8 cellular contexts compared by ENCODE assay signal in genomic region chr6:31728767-31729514, GRCh38. TPM values are rescaled to one million over a fixed set of nuclear protein-coding genes. Genes with fewer than 3 reads are reported as not detected.
A peak's percentile ranks its signal among the peaks of the same experiment; 100 is the strongest.
DNase-seq lines count a peak whose midpoint lies in the region; ATAC-seq and TF ChIP-seq lines count a peak whose summit lies in the region.

TSS of gene DDAH2 (minus strand) at chr6:31729299. CDS start at chr6:31729161, 138 bp downstream.

- DNase-seq in H4 (ENCODE audit: low spot score) (no peak), fibroblast of the aortic adventitia (ENCODE audit: low read depth) (no peak), osteoblast (ENCODE audit: insufficient read length, low spot score, missing footprints) (peak; percentile 91), iPS-NIHi7 (ENCODE audit: extremely low spot score) (no peak), medulla oblongata (ENCODE audit: extremely low spot score) (no peak)
- DNase-seq in stimulated activated CD4-positive, alpha-beta T cell treated with anti-CD3 and anti-CD28 coated beads, Interleukin-2, amount 100 ng/mL, for 24 hours: no peak

- H3K4me1 ChIP-seq in osteoblast (ENCODE audit: insufficient read depth, low read length): peaks cover 18% of the 10 kb centered on the region

- peaks cover 40% of the 10 kb centered on the region for H3K36me3 Mint-ChIP-seq in T-helper 1 cell treated with Interleukin-12 subunit alpha and Interleukin-12 subunit beta and Interleukin-4 antibody, amounts not matched to agents 30 μg/mL and 1 μg/mL, for 36 hours (ENCODE audit: low read depth)

- H4K20me1 ChIP-seq in osteoblast (ENCODE audit: insufficient read depth, low read length): peaks cover 18% of the 10 kb centered on the region

- H3K4me3 ChIP-seq in fibroblast of the aortic adventitia (ENCODE audit: low read depth, low read length) (peak within 1 kb of the TSS; percentile 93), osteoblast (ENCODE audit: insufficient read depth, low read length) (peak within 1 kb of the TSS; percentile 92)

- H3K27me3 Mint-ChIP-seq in T-helper 1 cell treated with Interleukin-12 subunit alpha and Interleukin-12 subunit beta and Interleukin-4 antibody, amounts not matched to agents 30 μg/mL and 1 μg/mL, for 36 hours (ENCODE audit: low read depth): no peaks in the 10 kb centered on the region

- H3K4me2 ChIP-seq in osteoblast (ENCODE audit: insufficient read depth, low read length): peak within 1 kb of the TSS; percentile 91

- H3K79me2 ChIP-seq in osteoblast (ENCODE audit: insufficient read depth, low read length): peaks cover 23% of the 10 kb centered on the region

- peak within 1 kb of the TSS; percentile 86 for H3K27ac Mint-ChIP-seq in T-helper 1 cell treated with Interleukin-12 subunit alpha and Interleukin-12 subunit beta and Interleukin-4 antibody, amounts not matched to agents 30 μg/mL and 1 μg/mL, for 36 hours

- H3K36me3 ChIP-seq in osteoblast (ENCODE audit: insufficient read depth, low read length): peaks cover 50% of the 10 kb centered on the region

- no peaks in the 10 kb centered on the region for H3K27me3 ChIP-seq in osteoblast (ENCODE audit: insufficient read depth, low read length)

- peak within 1 kb of the TSS; percentile 87 for H3K27ac ChIP-seq in osteoblast (ENCODE audit: low read depth, low read length)

- no peaks in the 10 kb centered on the region for H3K9me3 ChIP-seq in osteoblast (ENCODE audit: low read depth, low read length)

- ATAC-seq in HG03469 (IDR thresholded peaks at IDR 0.05; ENCODE audit: unreplicated experiment): no peak

- H3K4me3 Mint-ChIP-seq in T-helper 1 cell treated with Interleukin-12 subunit alpha and Interleukin-12 subunit beta and Interleukin-4 antibody, amounts not matched to agents 30 μg/mL and 1 μg/mL, for 36 hours: peak within 1 kb of the TSS; percentile 97

- peak within 1 kb of the TSS; percentile 82 for H2AFZ ChIP-seq in osteoblast (ENCODE audit: low read length)

- peaks cover 46% of the 10 kb centered on the region for H3K4me1 Mint-ChIP-seq in T-helper 1 cell treated with Interleukin-12 subunit alpha and Interleukin-12 subunit beta and Interleukin-4 antibody, amounts not matched to agents 30 μg/mL and 1 μg/mL, for 36 hours (ENCODE audit: low read depth)

- TF ChIP-seq CTCF in fibroblast of the aortic adventitia (IDR thresholded peaks at IDR 0.05; ENCODE audit: insufficient read depth, low read length): peak; percentile 37
- peak; percentile 64 for TF ChIP-seq CTCF in osteoblast (IDR thresholded peaks at IDR 0.05; ENCODE audit: extremely low read depth, low read depth, low read length)

- H3K9me3 Mint-ChIP-seq in T-helper 1 cell treated with Interleukin-12 subunit alpha and Interleukin-12 subunit beta and Interleukin-4 antibody, amounts not matched to agents 30 μg/mL and 1 μg/mL, for 36 hours: no peaks in the 10 kb centered on the region

RNA-seq across cellular contexts. Expression of gene DDAH2, which starts in this region (rescaled TPM):
- 75.2 and 101 TPM in 2 replicates for total RNA-seq in H4 (2014; rRNA removed; shearing (Covaris generic))
- total RNA-seq in fibroblast of the aortic adventitia (ENCODE audit: low replicate concordance) (70.5 and 223 TPM in 2 replicates), osteoblast (96.6 and 97.5 TPM in 2 replicates)
